1 cellular context compared by ENCODE assay signal in genomic region chr5:172758836-172759149, GRCh38.
TF ChIP-seq lines count a peak whose summit lies in the region.

No MANE protein-coding gene starts in this region.

TF ChIP-seq in HepG2, 621 proteins besides CTCF, POLR2A, EP300 and RAD21:
- TF ChIP-seq CBX5 (CRISPR knock-in tag; IDR thresholded peaks at IDR 0.05; ENCODE audit: borderline replicate concordance) (no peak), GLI4 (CRISPR knock-in tag; IDR thresholded peaks at IDR 0.05; ENCODE audit: borderline replicate concordance) (no peak), ZFP41 (CRISPR knock-in tag; IDR thresholded peaks at IDR 0.05; ENCODE audit: borderline replicate concordance) (no peak)
- TF ChIP-seq, protein P1, sequence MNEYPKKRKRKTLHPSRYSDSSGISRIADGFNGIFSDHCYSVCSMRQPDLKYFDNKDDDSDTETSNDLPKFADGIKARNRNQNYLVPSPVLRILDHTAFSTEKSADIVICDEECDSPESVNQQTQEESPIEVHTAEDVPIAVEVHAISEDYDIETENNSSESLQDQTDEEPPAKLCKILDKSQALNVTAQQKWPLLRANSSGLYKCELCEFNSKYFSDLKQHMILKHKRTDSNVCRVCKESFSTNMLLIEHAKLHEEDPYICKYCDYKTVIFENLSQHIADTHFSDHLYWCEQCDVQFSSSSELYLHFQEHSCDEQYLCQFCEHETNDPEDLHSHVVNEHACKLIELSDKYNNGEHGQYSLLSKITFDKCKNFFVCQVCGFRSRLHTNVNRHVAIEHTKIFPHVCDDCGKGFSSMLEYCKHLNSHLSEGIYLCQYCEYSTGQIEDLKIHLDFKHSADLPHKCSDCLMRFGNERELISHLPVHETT (CRISPR knock-in tag; conservative IDR thresholded peaks at IDR 0.05), result no peak
